8 cellular contexts compared by ENCODE assay signal in genomic region chr3:22960326-22960984, GRCh38.
A peak's percentile ranks its signal among the peaks of the same experiment; 100 is the strongest.
DNase-seq lines count a peak whose midpoint lies in the region; ATAC-seq and TF ChIP-seq lines count a peak whose summit lies in the region.

No MANE protein-coding gene starts in this region.

- H3K4me1 ChIP-seq in right lobe of liver: no peaks in the 10 kb centered on the region

- DNase-seq in activated naive CD4-positive, alpha-beta T cell treated with anti-CD3 and anti-CD28 coated beads, Interleukin-2, amount 10 ng/mL, durations not matched to agents 7 days and 5 days: peak; percentile 23
- no peak for DNase-seq in activated naive CD4-positive, alpha-beta T cell (lab: John Stamatoyannopoulos, UW)
- DNase-seq in NCI-H524 treated with DMSO at 0.1 percent for 48 hours (lab: John Stamatoyannopoulos, UW) (peak; percentile 24), cerebellum (ENCODE audit: low spot score) (peak; percentile 44), right lobe of liver (no peak)
- no peak for DNase-seq in effector CD4-positive, alpha-beta T cell

- no peak overlapping the region for H3K4me3 ChIP-seq in right lobe of liver

- no peaks in the 10 kb centered on the region for H3K4me1 Mint-ChIP-seq in activated naive CD4-positive, alpha-beta T cell treated with anti-CD3 and anti-CD28 coated beads, Interleukin-2, amount 10 ng/mL, durations not matched to agents 7 days and 5 days

- H3K9me3 ChIP-seq in right lobe of liver: no peaks in the 10 kb centered on the region

- intact Hi-C loops in right lobe of liver (cut with DNase I): no loop called here

- H3K27ac Mint-ChIP-seq in activated naive CD4-positive, alpha-beta T cell treated with anti-CD3 and anti-CD28 coated beads, Interleukin-2, amount 10 ng/mL, durations not matched to agents 7 days and 5 days: no peak overlapping the region

- CTCF ChIA-PET in activated naive CD4-positive, alpha-beta T cell treated with anti-CD3 and anti-CD28 coated beads, Interleukin-2, amount 10 ng/mL, durations not matched to agents 7 days and 5 days (lab: Charles Lee): interaction anchor here (0.6 to 1.7 kb wide), 4 partner anchors 11 to 397 kb away, joined by 3 to 5 read pairs (median 3); no protein-coding TSS in a partner anchor

- no peak for TF ChIP-seq POLR2A in right lobe of liver (IDR thresholded peaks at IDR 0.05)

- H3K4me3 Mint-ChIP-seq in activated naive CD4-positive, alpha-beta T cell treated with anti-CD3 and anti-CD28 coated beads, Interleukin-2, amount 10 ng/mL, durations not matched to agents 7 days and 5 days: no peak overlapping the region

- no peaks in the 10 kb centered on the region for H3K36me3 ChIP-seq in right lobe of liver

- TF ChIP-seq CTCF in right lobe of liver (IDR thresholded peaks at IDR 0.05): peak; percentile 60 to 78 (median 74)

- ATAC-seq in HG02571 (IDR thresholded peaks at IDR 0.05; ENCODE audit: unreplicated experiment) (peak; percentile 34), right lobe of liver (peak; percentile 48 to 71 (median 64)), HG03521 (IDR thresholded peaks at IDR 0.05; ENCODE audit: unreplicated experiment) (no peak)

- H3K27me3 Mint-ChIP-seq in activated naive CD4-positive, alpha-beta T cell treated with anti-CD3 and anti-CD28 coated beads, Interleukin-2, amount 10 ng/mL, durations not matched to agents 7 days and 5 days: no peaks in the 10 kb centered on the region

- H3K36me3 Mint-ChIP-seq in activated naive CD4-positive, alpha-beta T cell treated with anti-CD3 and anti-CD28 coated beads, Interleukin-2, amount 10 ng/mL, durations not matched to agents 7 days and 5 days: no peaks in the 10 kb centered on the region

- WGBS in right lobe of liver (ENCODE audit: insufficient coverage, low coverage, low lambda C conversion rate, missing lambda C conversion rate): 8% methylated on average over 7 of the region's 7 CpGs

- H3K9me3 Mint-ChIP-seq in activated naive CD4-positive, alpha-beta T cell treated with anti-CD3 and anti-CD28 coated beads, Interleukin-2, amount 10 ng/mL, durations not matched to agents 7 days and 5 days: no peaks in the 10 kb centered on the region

- H3K27me3 ChIP-seq in right lobe of liver: no peaks in the 10 kb centered on the region

- no peak overlapping the region for H3K27ac ChIP-seq in right lobe of liver

Comparison
In these comparisons a context has a peak if more than half of its experiments do, and no peak if none do; other contexts are left out.
1. DNase-seq: peak in activated naive CD4-positive, alpha-beta T cell treated with anti-CD3 and anti-CD28 coated beads, Interleukin-2, amount 10 ng/mL, durations not matched to agents 7 days and 5 days (single experiment), NCI-H524 treated with DMSO at 0.1 percent for 48 hours (single experiment) and cerebellum (single experiment); none in activated naive CD4-positive, alpha-beta T cell (0 of 4), right lobe of liver (0 of 3) and effector CD4-positive, alpha-beta T cell (single experiment).